ENCODE assay signal across 1 cellular context in the genomic region with DNA sequence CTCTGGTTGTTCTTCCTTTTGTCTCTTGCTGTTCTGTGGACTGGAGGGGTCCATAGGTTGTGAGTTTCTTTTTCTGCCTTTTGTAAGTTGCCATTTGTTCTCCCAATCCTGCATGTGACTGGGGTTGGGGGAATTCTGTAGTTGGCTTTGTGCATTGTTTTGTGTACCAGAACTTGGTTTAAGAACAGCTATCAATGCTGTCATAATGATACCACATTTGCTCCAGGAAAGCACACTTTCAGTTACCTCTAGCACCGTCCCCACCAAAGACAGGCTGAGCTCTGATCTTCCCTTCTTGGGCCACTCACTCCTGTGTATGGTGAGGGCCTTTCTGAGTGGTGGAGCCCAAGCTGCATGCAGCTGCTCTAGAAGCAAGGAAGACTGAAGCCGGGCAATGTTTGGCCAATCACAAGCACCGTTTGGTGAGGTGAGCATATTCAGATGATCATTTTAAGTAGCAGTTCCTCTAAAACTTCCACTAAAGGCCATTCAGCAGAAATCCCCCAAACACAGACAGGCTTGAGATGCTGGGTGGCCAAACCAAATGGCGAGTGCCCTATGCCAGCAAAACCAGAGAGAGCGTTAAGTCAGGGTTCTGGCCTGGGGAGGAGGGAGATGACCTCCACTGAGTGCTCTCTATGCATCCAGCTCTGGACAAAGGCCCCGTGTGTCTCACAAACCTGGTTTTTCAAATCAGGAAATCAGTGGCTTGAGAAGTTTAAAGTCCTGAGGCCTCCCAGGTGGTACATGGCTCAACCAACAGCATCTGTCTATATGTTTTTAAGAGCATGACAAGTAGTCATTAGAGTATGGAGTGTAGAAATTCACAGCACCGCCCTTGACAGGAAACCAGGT.
A peak's percentile ranks its signal among the peaks of the same experiment; 100 is the strongest.
TF ChIP-seq lines count a peak whose summit lies in the region.

No MANE protein-coding gene starts in this region.

TF ChIP-seq in GM12878, 131 proteins besides CTCF, POLR2A, EP300 and RAD21:
- TF ChIP-seq, protein P1, sequence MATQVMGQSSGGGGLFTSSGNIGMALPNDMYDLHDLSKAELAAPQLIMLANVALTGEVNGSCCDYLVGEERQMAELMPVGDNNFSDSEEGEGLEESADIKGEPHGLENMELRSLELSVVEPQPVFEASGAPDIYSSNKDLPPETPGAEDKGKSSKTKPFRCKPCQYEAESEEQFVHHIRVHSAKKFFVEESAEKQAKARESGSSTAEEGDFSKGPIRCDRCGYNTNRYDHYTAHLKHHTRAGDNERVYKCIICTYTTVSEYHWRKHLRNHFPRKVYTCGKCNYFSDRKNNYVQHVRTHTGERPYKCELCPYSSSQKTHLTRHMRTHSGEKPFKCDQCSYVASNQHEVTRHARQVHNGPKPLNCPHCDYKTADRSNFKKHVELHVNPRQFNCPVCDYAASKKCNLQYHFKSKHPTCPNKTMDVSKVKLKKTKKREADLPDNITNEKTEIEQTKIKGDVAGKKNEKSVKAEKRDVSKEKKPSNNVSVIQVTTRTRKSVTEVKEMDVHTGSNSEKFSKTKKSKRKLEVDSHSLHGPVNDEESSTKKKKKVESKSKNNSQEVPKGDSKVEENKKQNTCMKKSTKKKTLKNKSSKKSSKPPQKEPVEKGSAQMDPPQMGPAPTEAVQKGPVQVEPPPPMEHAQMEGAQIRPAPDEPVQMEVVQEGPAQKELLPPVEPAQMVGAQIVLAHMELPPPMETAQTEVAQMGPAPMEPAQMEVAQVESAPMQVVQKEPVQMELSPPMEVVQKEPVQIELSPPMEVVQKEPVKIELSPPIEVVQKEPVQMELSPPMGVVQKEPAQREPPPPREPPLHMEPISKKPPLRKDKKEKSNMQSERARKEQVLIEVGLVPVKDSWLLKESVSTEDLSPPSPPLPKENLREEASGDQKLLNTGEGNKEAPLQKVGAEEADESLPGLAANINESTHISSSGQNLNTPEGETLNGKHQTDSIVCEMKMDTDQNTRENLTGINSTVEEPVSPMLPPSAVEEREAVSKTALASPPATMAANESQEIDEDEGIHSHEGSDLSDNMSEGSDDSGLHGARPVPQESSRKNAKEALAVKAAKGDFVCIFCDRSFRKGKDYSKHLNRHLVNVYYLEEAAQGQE (IDR thresholded peaks at IDR 0.05; ENCODE audit: low read depth, low read length): no peak
- TF ChIP-seq BCL11A (IDR thresholded peaks at IDR 0.05; ENCODE audit: low read depth, low read length) (no peak; the same call in 1 of the 2 replicates), TCF3 (IDR thresholded peaks at IDR 0.05; ENCODE audit: borderline replicate concordance, insufficient read depth, low read depth, low read length) (0 out of 2 replicates have a peak, but pooled peaks have one; percentile 9), MTA3 (IDR thresholded peaks at IDR 0.05; ENCODE audit: borderline replicate concordance, low read length) (no peak), SIX5 (IDR thresholded peaks at IDR 0.05; ENCODE audit: low read depth, low read length, severe bottlenecking) (no peak), ZZZ3 (IDR thresholded peaks at IDR 0.05; ENCODE audit: control insufficient read depth, insufficient read length, low read depth) (no peak), SPI1 (IDR thresholded peaks at IDR 0.05; ENCODE audit: borderline replicate concordance, insufficient read depth, low read depth, low read length) (peak; percentile 64; the same call in 1 of the 2 replicates), JUNB (IDR thresholded peaks at IDR 0.05) (peak; percentile 67), NBN (IDR thresholded peaks at IDR 0.05) (peak; percentile 67; the same call in 1 of the 2 replicates), SUPT20H (IDR thresholded peaks at IDR 0.05; ENCODE audit: borderline replicate concordance, control insufficient read depth, low read depth, low read length) (no peak), IKZF2 (IDR thresholded peaks at IDR 0.05) (peak; percentile 51 to 60; a peak in 3 of 4 replicates), NFXL1 (IDR thresholded peaks at IDR 0.05; ENCODE audit: borderline replicate concordance) (peak; percentile 54; the same call in 1 of the 2 replicates), EGR1 (IDR thresholded peaks at IDR 0.05; ENCODE audit: borderline replicate concordance in 1 of 2, low read depth in 2 of 2, low read length in 2 of 2) (no peak), RCOR1 (conservative IDR thresholded peaks at IDR 0.05; ENCODE audit: low read depth, low read length) (no peak), HCFC1 (IDR thresholded peaks at IDR 0.05; ENCODE audit: low read length) (no peak), RAD51 (IDR thresholded peaks at IDR 0.05) (peak; percentile 50; the same call in 1 of the 2 replicates), POU2F2 (IDR thresholded peaks at IDR 0.05; ENCODE audit: borderline replicate concordance, low read depth, low read length) (peak; percentile 19; the same call in 1 of the 3 replicates), RUNX3 (IDR thresholded peaks at IDR 0.05; ENCODE audit: low read length) (0 out of 2 replicates have a peak, but pooled peaks have one; percentile 24), FOS (IDR thresholded peaks at IDR 0.05; ENCODE audit: borderline replicate concordance, extremely low read depth, insufficient read length) (no peak), RELA (IDR thresholded peaks at IDR 0.05; ENCODE audit: borderline replicate concordance, partially characterized antibody) (peak; percentile 44), TAF1 (IDR thresholded peaks at IDR 0.05; ENCODE audit: borderline replicate concordance, low read depth, low read length) (no peak), ZNF217 (IDR thresholded peaks at IDR 0.05) (peak; percentile 69), YY1 (IDR thresholded peaks at IDR 0.05; ENCODE audit: low read depth, low read length) (no peak), IKZF1 (conservative IDR thresholded peaks at IDR 0.05) (peak; percentile 61; the same call in 1 of the 2 replicates), ZBED1 (IDR thresholded peaks at IDR 0.05; ENCODE audit: borderline replicate concordance) (no peak), PAX5 (IDR thresholded peaks at IDR 0.05; ENCODE audit: borderline replicate concordance, low read depth, low read length) (peak; percentile 73; the same call in 1 of the 2 replicates), TCF12 (IDR thresholded peaks at IDR 0.05; ENCODE audit: low read depth, low read length) (0 out of 2 replicates have a peak, but pooled peaks have one; percentile 33), DPF2 (IDR thresholded peaks at IDR 0.05) (no peak), TARDBP (IDR thresholded peaks at IDR 0.05; ENCODE audit: borderline replicate concordance) (no peak), TCF7 (IDR thresholded peaks at IDR 0.05; ENCODE audit: borderline replicate concordance) (no peak), BHLHE40 (IDR thresholded peaks at IDR 0.05; ENCODE audit: borderline replicate concordance in 1 of 2, low read depth in 2 of 2, low read length in 1 of 2) (peak; percentile 77 to 82), ETV6 (conservative IDR thresholded peaks at IDR 0.05 in 1 of 2, IDR thresholded peaks at IDR 0.05 in 1 of 2; ENCODE audit: borderline replicate concordance in 1 of 2, low read depth in 1 of 2) (no peak), IRF4 (IDR thresholded peaks at IDR 0.05; ENCODE audit: low read depth, low read length) (peak; percentile 67; the same call in 1 of the 2 replicates)
- TF ChIP-seq, protein P2, sequence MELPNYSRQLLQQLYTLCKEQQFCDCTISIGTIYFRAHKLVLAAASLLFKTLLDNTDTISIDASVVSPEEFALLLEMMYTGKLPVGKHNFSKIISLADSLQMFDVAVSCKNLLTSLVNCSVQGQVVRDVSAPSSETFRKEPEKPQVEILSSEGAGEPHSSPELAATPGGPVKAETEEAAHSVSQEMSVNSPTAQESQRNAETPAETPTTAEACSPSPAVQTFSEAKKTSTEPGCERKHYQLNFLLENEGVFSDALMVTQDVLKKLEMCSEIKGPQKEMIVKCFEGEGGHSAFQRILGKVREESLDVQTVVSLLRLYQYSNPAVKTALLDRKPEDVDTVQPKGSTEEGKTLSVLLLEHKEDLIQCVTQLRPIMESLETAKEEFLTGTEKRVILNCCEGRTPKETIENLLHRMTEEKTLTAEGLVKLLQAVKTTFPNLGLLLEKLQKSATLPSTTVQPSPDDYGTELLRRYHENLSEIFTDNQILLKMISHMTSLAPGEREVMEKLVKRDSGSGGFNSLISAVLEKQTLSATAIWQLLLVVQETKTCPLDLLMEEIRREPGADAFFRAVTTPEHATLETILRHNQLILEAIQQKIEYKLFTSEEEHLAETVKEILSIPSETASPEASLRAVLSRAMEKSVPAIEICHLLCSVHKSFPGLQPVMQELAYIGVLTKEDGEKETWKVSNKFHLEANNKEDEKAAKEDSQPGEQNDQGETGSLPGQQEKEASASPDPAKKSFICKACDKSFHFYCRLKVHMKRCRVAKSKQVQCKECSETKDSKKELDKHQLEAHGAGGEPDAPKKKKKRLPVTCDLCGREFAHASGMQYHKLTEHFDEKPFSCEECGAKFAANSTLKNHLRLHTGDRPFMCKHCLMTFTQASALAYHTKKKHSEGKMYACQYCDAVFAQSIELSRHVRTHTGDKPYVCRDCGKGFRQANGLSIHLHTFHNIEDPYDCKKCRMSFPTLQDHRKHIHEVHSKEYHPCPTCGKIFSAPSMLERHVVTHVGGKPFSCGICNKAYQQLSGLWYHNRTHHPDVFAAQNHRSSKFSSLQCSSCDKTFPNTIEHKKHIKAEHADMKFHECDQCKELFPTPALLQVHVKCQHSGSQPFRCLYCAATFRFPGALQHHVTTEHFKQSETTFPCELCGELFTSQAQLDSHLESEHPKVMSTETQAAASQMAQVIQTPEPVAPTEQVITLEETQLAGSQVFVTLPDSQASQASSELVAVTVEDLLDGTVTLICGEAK (IDR thresholded peaks at IDR 0.05; ENCODE audit: borderline replicate concordance): no peak
- TF ChIP-seq, protein P3, sequence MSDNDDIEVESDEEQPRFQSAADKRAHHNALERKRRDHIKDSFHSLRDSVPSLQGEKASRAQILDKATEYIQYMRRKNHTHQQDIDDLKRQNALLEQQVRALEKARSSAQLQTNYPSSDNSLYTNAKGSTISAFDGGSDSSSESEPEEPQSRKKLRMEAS (IDR thresholded peaks at IDR 0.05; ENCODE audit: low read depth, low read length): no peak
- TF ChIP-seq, protein P4, sequence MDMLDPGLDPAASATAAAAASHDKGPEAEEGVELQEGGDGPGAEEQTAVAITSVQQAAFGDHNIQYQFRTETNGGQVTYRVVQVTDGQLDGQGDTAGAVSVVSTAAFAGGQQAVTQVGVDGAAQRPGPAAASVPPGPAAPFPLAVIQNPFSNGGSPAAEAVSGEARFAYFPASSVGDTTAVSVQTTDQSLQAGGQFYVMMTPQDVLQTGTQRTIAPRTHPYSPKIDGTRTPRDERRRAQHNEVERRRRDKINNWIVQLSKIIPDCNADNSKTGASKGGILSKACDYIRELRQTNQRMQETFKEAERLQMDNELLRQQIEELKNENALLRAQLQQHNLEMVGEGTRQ (IDR thresholded peaks at IDR 0.05; ENCODE audit: borderline replicate concordance, low read depth, low read length): peak; percentile 7; the same call in 1 of the 2 replicates
- TF ChIP-seq, protein P5, sequence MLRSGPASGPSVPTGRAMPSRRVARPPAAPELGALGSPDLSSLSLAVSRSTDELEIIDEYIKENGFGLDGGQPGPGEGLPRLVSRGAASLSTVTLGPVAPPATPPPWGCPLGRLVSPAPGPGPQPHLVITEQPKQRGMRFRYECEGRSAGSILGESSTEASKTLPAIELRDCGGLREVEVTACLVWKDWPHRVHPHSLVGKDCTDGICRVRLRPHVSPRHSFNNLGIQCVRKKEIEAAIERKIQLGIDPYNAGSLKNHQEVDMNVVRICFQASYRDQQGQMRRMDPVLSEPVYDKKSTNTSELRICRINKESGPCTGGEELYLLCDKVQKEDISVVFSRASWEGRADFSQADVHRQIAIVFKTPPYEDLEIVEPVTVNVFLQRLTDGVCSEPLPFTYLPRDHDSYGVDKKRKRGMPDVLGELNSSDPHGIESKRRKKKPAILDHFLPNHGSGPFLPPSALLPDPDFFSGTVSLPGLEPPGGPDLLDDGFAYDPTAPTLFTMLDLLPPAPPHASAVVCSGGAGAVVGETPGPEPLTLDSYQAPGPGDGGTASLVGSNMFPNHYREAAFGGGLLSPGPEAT (IDR thresholded peaks at IDR 0.05; ENCODE audit: low read depth): peak; percentile 76
